Comparison of ENCODE assay signal across 1 cellular context in the genomic region with DNA sequence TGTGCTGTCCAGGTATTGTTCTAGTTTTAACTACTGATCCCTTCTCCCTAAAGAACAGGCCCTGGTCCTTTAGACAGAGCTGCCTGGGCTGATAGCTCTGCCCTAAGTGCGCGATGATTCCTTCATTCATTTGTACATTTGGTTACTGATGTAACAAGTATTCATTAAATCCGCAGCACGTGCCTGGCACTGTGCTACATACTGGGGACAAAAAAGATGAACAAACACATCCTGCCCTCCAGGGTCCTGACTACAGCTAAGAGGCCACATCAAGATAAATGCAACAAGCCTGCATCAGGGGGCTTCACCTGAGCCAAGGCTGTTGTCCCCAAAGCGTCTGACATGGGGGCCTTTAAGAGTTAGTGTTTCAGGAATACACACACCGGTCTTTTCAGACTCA.
TF ChIP-seq lines count a peak whose summit lies in the region.

No MANE protein-coding gene starts in this region.

TF ChIP-seq in H1, 55 proteins besides CTCF, POLR2A, EP300 and RAD21:
- TF ChIP-seq TCF12 (IDR thresholded peaks at IDR 0.05; ENCODE audit: low read depth, low read length) = no peak
TF ChIP-seq in H1: peak in this region for 0.
